ENCODE assay signal across 1 cellular context in the genomic region with DNA sequence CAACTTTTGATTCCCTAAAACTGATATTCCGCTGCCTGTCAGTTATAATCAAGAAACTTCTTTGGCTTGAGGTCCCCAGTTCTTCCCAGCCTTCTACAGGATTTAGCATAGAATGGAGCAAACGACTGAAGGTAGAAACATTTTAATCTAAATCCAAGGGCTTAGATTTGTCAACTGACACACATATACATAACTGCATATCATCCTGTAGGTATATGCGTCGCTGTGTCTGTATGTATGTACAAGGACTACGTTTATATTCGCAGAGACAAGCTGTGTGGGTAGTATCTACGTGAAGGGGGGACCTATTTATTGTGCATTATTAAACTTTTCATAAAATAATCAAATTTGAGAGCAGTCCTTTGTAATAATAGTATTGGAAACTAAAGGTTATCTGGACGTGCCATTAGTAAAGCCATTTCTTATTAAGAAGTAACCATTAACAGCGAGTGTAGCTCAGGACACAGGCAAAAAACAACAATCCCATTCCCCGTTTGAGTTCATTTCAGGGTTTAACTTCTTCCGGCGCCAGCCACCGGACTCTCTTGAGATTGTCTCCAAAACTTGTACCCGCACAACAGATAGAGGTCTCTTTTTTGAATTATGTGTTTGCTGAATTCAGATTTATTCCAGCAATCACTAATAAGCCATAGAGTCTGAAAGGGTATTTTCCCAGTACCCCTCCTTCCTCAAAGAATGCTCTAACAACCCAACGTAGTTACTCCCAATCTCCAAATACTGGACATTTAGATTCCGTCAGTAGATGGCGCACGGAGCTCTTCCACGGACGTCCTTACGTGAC.
TF ChIP-seq lines count a peak whose summit lies in the region.

No MANE protein-coding gene starts in this region.

TF ChIP-seq in GM12878, 131 proteins besides CTCF, POLR2A, EP300 and RAD21 (continued from another document and continues in another):
- TF ChIP-seq, protein P1, sequence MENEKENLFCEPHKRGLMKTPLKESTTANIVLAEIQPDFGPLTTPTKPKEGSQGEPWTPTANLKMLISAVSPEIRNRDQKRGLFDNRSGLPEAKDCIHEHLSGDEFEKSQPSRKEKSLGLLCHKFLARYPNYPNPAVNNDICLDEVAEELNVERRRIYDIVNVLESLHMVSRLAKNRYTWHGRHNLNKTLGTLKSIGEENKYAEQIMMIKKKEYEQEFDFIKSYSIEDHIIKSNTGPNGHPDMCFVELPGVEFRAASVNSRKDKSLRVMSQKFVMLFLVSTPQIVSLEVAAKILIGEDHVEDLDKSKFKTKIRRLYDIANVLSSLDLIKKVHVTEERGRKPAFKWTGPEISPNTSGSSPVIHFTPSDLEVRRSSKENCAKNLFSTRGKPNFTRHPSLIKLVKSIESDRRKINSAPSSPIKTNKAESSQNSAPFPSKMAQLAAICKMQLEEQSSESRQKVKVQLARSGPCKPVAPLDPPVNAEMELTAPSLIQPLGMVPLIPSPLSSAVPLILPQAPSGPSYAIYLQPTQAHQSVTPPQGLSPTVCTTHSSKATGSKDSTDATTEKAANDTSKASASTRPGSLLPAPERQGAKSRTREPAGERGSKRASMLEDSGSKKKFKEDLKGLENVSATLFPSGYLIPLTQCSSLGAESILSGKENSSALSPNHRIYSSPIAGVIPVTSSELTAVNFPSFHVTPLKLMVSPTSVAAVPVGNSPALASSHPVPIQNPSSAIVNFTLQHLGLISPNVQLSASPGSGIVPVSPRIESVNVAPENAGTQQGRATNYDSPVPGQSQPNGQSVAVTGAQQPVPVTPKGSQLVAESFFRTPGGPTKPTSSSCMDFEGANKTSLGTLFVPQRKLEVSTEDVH (IDR thresholded peaks at IDR 0.05; ENCODE audit: low read depth, partially characterized antibody), result no peak
- no peak for TF ChIP-seq DPF2 (IDR thresholded peaks at IDR 0.05)
- no peak; the same call in 1 of the 2 replicates for TF ChIP-seq TCF7 (IDR thresholded peaks at IDR 0.05; ENCODE audit: borderline replicate concordance)
- TF ChIP-seq MEF2A (IDR thresholded peaks at IDR 0.05; ENCODE audit: insufficient read depth, low read depth, low read length), result no peak
- TF ChIP-seq, protein P2, sequence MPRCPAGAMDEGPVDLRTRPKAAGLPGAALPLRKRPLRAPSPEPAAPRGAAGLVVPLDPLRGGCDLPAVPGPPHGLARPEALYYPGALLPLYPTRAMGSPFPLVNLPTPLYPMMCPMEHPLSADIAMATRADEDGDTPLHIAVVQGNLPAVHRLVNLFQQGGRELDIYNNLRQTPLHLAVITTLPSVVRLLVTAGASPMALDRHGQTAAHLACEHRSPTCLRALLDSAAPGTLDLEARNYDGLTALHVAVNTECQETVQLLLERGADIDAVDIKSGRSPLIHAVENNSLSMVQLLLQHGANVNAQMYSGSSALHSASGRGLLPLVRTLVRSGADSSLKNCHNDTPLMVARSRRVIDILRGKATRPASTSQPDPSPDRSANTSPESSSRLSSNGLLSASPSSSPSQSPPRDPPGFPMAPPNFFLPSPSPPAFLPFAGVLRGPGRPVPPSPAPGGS (IDR thresholded peaks at IDR 0.05; ENCODE audit: borderline replicate concordance, insufficient read depth, low read depth, low read length, poor library complexity, severe bottlenecking), result no peak
- no peak for TF ChIP-seq JUNB (IDR thresholded peaks at IDR 0.05)
- peak; percentile 56 for TF ChIP-seq ATF7 (IDR thresholded peaks at IDR 0.05; ENCODE audit: low read depth)
- TF ChIP-seq MEF2B (IDR thresholded peaks at IDR 0.05; ENCODE audit: partially characterized antibody, poor library complexity, severe bottlenecking), result peak; percentile 48
- TF ChIP-seq IKZF1 (conservative IDR thresholded peaks at IDR 0.05), result peak; percentile 37
- TF ChIP-seq, protein P3, sequence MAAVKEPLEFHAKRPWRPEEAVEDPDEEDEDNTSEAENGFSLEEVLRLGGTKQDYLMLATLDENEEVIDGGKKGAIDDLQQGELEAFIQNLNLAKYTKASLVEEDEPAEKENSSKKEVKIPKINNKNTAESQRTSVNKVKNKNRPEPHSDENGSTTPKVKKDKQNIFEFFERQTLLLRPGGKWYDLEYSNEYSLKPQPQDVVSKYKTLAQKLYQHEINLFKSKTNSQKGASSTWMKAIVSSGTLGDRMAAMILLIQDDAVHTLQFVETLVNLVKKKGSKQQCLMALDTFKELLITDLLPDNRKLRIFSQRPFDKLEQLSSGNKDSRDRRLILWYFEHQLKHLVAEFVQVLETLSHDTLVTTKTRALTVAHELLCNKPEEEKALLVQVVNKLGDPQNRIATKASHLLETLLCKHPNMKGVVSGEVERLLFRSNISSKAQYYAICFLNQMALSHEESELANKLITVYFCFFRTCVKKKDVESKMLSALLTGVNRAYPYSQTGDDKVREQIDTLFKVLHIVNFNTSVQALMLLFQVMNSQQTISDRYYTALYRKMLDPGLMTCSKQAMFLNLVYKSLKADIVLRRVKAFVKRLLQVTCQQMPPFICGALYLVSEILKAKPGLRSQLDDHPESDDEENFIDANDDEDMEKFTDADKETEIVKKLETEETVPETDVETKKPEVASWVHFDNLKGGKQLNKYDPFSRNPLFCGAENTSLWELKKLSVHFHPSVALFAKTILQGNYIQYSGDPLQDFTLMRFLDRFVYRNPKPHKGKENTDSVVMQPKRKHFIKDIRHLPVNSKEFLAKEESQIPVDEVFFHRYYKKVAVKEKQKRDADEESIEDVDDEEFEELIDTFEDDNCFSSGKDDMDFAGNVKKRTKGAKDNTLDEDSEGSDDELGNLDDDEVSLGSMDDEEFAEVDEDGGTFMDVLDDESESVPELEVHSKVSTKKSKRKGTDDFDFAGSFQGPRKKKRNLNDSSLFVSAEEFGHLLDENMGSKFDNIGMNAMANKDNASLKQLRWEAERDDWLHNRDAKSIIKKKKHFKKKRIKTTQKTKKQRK (IDR thresholded peaks at IDR 0.05; ENCODE audit: low read depth, low read length), result no peak
- no peak for TF ChIP-seq SIX5 (IDR thresholded peaks at IDR 0.05; ENCODE audit: low read depth, low read length, severe bottlenecking)
- TF ChIP-seq CEBPB (IDR thresholded peaks at IDR 0.05; ENCODE audit: borderline replicate concordance in 1 of 2, low read depth in 2 of 2, low read length in 2 of 2), result no peak
- TF ChIP-seq CBX5 (IDR thresholded peaks at IDR 0.05; ENCODE audit: low read depth), result peak; percentile 79; the same call in 1 of the 2 replicates
- TF ChIP-seq FOXM1 (IDR thresholded peaks at IDR 0.05; ENCODE audit: low read depth, low read length), result peak; percentile 71
- peak; percentile 59; the same call in 1 of the 2 replicates for TF ChIP-seq NBN (IDR thresholded peaks at IDR 0.05)
- no peak for TF ChIP-seq RCOR1 (conservative IDR thresholded peaks at IDR 0.05; ENCODE audit: low read depth, low read length)
- TF ChIP-seq RUNX3 (IDR thresholded peaks at IDR 0.05; ENCODE audit: low read length), result no peak
- no peak for TF ChIP-seq SMAD1 (IDR thresholded peaks at IDR 0.05; ENCODE audit: low read depth, partially characterized antibody)
- no peak; the same call in 1 of the 2 replicates for TF ChIP-seq RB1 (IDR thresholded peaks at IDR 0.05; ENCODE audit: borderline replicate concordance)
- no peak for TF ChIP-seq ZNF24 (IDR thresholded peaks at IDR 0.05)
- TF ChIP-seq, protein P4, sequence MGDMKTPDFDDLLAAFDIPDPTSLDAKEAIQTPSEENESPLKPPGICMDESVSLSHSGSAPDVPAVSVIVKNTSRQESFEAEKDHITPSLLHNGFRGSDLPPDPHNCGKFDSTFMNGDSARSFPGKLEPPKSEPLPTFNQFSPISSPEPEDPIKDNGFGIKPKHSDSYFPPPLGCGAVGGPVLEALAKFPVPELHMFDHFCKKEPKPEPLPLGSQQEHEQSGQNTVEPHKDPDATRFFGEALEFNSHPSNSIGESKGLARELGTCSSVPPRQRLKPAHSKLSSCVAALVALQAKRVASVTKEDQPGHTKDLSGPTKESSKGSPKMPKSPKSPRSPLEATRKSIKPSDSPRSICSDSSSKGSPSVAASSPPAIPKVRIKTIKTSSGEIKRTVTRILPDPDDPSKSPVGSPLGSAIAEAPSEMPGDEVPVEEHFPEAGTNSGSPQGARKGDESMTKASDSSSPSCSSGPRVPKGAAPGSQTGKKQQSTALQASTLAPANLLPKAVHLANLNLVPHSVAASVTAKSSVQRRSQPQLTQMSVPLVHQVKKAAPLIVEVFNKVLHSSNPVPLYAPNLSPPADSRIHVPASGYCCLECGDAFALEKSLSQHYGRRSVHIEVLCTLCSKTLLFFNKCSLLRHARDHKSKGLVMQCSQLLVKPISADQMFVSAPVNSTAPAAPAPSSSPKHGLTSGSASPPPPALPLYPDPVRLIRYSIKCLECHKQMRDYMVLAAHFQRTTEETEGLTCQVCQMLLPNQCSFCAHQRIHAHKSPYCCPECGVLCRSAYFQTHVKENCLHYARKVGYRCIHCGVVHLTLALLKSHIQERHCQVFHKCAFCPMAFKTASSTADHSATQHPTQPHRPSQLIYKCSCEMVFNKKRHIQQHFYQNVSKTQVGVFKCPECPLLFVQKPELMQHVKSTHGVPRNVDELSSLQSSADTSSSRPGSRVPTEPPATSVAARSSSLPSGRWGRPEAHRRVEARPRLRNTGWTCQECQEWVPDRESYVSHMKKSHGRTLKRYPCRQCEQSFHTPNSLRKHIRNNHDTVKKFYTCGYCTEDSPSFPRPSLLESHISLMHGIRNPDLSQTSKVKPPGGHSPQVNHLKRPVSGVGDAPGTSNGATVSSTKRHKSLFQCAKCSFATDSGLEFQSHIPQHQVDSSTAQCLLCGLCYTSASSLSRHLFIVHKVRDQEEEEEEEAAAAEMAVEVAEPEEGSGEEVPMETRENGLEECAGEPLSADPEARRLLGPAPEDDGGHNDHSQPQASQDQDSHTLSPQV (IDR thresholded peaks at IDR 0.05), result no peak
- no peak for TF ChIP-seq TAF1 (IDR thresholded peaks at IDR 0.05; ENCODE audit: borderline replicate concordance, low read depth, low read length)
- TF ChIP-seq EGR1 (IDR thresholded peaks at IDR 0.05; ENCODE audit: borderline replicate concordance in 1 of 2, low read depth in 2 of 2, low read length in 2 of 2), result no peak
- TF ChIP-seq FOS (IDR thresholded peaks at IDR 0.05; ENCODE audit: borderline replicate concordance, extremely low read depth, insufficient read length), result no peak
- no peak for TF ChIP-seq MYB (IDR thresholded peaks at IDR 0.05; ENCODE audit: borderline replicate concordance, low read depth, low read length)
- TF ChIP-seq EED (IDR thresholded peaks at IDR 0.05; ENCODE audit: low read depth), result 0 out of 2 replicates have a peak, but pooled peaks have one; percentile 28
- no peak for TF ChIP-seq BRCA1 (IDR thresholded peaks at IDR 0.05; ENCODE audit: low read depth, low read length)
- TF ChIP-seq RFX5 (IDR thresholded peaks at IDR 0.05; ENCODE audit: low read depth, low read length), result no peak
- no peak for TF ChIP-seq ZNF274 (IDR thresholded peaks at IDR 0.05; ENCODE audit: insufficient read depth, insufficient read length)
- no peak for TF ChIP-seq PML (IDR thresholded peaks at IDR 0.05; ENCODE audit: low read length)
- no peak for TF ChIP-seq FOXK2 (IDR thresholded peaks at IDR 0.05)
- no peak for TF ChIP-seq SREBF2 (IDR thresholded peaks at IDR 0.05; ENCODE audit: low read length)
- TF ChIP-seq KDM1A (IDR thresholded peaks at IDR 0.05; ENCODE audit: borderline replicate concordance), result no peak
- TF ChIP-seq IKZF2 (IDR thresholded peaks at IDR 0.05), result peak; percentile 41 to 75
- TF ChIP-seq, protein P5, sequence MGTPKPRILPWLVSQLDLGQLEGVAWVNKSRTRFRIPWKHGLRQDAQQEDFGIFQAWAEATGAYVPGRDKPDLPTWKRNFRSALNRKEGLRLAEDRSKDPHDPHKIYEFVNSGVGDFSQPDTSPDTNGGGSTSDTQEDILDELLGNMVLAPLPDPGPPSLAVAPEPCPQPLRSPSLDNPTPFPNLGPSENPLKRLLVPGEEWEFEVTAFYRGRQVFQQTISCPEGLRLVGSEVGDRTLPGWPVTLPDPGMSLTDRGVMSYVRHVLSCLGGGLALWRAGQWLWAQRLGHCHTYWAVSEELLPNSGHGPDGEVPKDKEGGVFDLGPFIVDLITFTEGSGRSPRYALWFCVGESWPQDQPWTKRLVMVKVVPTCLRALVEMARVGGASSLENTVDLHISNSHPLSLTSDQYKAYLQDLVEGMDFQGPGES (IDR thresholded peaks at IDR 0.05), result no peak
- TF ChIP-seq SMAD5 (IDR thresholded peaks at IDR 0.05; ENCODE audit: low read depth), result no peak
- TF ChIP-seq TCF12 (IDR thresholded peaks at IDR 0.05; ENCODE audit: low read depth, low read length), result no peak
- no peak for TF ChIP-seq PAX8 (IDR thresholded peaks at IDR 0.05)
- no peak for TF ChIP-seq NFYA (IDR thresholded peaks at IDR 0.05; ENCODE audit: borderline replicate concordance, low read depth, low read length)
- TF ChIP-seq, protein P6, sequence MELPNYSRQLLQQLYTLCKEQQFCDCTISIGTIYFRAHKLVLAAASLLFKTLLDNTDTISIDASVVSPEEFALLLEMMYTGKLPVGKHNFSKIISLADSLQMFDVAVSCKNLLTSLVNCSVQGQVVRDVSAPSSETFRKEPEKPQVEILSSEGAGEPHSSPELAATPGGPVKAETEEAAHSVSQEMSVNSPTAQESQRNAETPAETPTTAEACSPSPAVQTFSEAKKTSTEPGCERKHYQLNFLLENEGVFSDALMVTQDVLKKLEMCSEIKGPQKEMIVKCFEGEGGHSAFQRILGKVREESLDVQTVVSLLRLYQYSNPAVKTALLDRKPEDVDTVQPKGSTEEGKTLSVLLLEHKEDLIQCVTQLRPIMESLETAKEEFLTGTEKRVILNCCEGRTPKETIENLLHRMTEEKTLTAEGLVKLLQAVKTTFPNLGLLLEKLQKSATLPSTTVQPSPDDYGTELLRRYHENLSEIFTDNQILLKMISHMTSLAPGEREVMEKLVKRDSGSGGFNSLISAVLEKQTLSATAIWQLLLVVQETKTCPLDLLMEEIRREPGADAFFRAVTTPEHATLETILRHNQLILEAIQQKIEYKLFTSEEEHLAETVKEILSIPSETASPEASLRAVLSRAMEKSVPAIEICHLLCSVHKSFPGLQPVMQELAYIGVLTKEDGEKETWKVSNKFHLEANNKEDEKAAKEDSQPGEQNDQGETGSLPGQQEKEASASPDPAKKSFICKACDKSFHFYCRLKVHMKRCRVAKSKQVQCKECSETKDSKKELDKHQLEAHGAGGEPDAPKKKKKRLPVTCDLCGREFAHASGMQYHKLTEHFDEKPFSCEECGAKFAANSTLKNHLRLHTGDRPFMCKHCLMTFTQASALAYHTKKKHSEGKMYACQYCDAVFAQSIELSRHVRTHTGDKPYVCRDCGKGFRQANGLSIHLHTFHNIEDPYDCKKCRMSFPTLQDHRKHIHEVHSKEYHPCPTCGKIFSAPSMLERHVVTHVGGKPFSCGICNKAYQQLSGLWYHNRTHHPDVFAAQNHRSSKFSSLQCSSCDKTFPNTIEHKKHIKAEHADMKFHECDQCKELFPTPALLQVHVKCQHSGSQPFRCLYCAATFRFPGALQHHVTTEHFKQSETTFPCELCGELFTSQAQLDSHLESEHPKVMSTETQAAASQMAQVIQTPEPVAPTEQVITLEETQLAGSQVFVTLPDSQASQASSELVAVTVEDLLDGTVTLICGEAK (IDR thresholded peaks at IDR 0.05; ENCODE audit: borderline replicate concordance), result no peak
- TF ChIP-seq, protein P7, sequence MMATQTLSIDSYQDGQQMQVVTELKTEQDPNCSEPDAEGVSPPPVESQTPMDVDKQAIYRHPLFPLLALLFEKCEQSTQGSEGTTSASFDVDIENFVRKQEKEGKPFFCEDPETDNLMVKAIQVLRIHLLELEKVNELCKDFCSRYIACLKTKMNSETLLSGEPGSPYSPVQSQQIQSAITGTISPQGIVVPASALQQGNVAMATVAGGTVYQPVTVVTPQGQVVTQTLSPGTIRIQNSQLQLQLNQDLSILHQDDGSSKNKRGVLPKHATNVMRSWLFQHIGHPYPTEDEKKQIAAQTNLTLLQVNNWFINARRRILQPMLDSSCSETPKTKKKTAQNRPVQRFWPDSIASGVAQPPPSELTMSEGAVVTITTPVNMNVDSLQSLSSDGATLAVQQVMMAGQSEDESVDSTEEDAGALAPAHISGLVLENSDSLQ (IDR thresholded peaks at IDR 0.05), result no peak
- no peak for TF ChIP-seq BCL11A (IDR thresholded peaks at IDR 0.05; ENCODE audit: low read depth, low read length)
